In the genomic region with DNA sequence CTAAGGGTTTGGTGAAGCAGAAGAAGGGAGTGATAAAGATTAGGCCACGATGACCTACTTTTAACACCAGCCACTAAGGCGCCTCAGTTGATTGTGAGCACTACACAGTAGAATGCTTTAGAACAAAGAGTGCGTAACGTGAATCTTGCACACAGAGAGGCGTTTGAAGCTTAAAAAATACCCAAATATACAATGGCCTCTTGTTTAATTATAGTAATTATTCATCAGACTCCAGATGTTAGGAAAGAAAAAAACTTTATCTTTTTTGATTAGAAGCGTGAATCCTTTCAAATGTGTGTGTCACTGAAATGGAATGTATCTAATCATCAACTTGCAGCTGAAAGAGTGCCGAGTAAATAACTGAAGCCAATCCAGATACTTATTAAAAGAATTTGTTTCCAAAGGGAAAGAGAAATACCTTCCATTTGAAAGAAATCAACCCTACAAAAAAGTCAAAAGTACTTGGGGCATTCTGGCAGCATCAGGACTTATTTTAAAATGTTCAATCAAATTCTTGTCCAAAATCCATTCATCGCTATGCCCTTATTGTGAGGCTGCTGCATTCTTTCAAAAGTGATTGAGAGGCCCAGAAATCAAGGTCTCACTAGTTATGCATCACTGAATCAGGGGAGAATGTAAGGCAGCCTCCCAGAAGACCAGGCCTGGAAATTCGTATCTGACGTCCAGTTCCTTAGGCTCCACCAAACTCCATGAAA, we compare ENCODE assay signal across 13 cellular contexts.
DNase-seq lines count a peak whose midpoint lies in the region; ATAC-seq and TF ChIP-seq lines count a peak whose summit lies in the region.
"Had no signal": no experiment of that assay in that cellular context is flagged by ENCODE, and none has a peak within 500 bp of the region (broad histone marks: within the 10 kb centered on the region; RNA-seq: fewer than 3 reads in every experiment).

No MANE protein-coding gene starts in this region.

- no peak for TF ChIP-seq CTCF in left lung (IDR thresholded peaks at IDR 0.05)
- no peak for TF ChIP-seq CTCF in endodermal cell (conservative IDR thresholded peaks at IDR 0.05)
- no peak for TF ChIP-seq CTCF in glutamatergic neuron (IDR thresholded peaks at IDR 0.05; ENCODE audit: partially characterized antibody, unreplicated experiment)

- H3K36me3 Mint-ChIP-seq in endodermal cell (ENCODE audit: low read depth) (peaks cover 2% of the 10 kb centered on the region), glutamatergic neuron (ENCODE audit: unreplicated experiment) (no peaks in the 10 kb centered on the region)

- WGBS in endodermal cell (ENCODE audit: insufficient coverage in 1 of 2, insufficient read length in 1 of 2), 2 experiments, result 89 to 90% methylated on average over 7 to 10 of the region's 10 CpGs

- H3K4me3 Mint-ChIP-seq in endodermal cell (no peak overlapping the region), glutamatergic neuron (ENCODE audit: unreplicated experiment) (no peak overlapping the region)

- H3K9me3 ChIP-seq in left lung (no peaks in the 10 kb centered on the region), endodermal cell (ENCODE audit: control insufficient read depth, low read length) (peaks cover 12% of the 10 kb centered on the region)

- no peaks in the 10 kb centered on the region for H3K27me3 ChIP-seq in left lung
- H3K27me3 ChIP-seq in endodermal cell (ENCODE audit: control insufficient read depth, insufficient read depth, low read length, poor library complexity, severe bottlenecking), result no peaks in the 10 kb centered on the region

- intact Hi-C loops in left lung (cut with DNase I), result no loop called here

- H3K27me3 Mint-ChIP-seq in endodermal cell (ENCODE audit: insufficient read depth) (no peaks in the 10 kb centered on the region), glutamatergic neuron (ENCODE audit: unreplicated experiment) (no peaks in the 10 kb centered on the region)

- H3K27ac Mint-ChIP-seq in endodermal cell, result no peak overlapping the region
- no peak overlapping the region for H3K27ac Mint-ChIP-seq in glutamatergic neuron (ENCODE audit: unreplicated experiment)

- H3K4me1 Mint-ChIP-seq in endodermal cell, result peaks cover 5% of the 10 kb centered on the region
- H3K4me1 Mint-ChIP-seq in glutamatergic neuron (ENCODE audit: low read depth, unreplicated experiment), result no peaks in the 10 kb centered on the region

- H3K36me3 ChIP-seq in left lung (no peaks in the 10 kb centered on the region), endodermal cell (ENCODE audit: control insufficient read depth, insufficient read depth, low read length) (no peaks in the 10 kb centered on the region)

- ATAC-seq in left lung, result peak; percentile 43
- ATAC-seq in GM21619 (IDR thresholded peaks at IDR 0.05; ENCODE audit: unreplicated experiment), result no peak

- H3K9me3 Mint-ChIP-seq in endodermal cell, result no peaks in the 10 kb centered on the region
- no peaks in the 10 kb centered on the region for H3K9me3 Mint-ChIP-seq in glutamatergic neuron (ENCODE audit: unreplicated experiment)

- H3K27ac ChIP-seq in left lung (no peak overlapping the region), temporal lobe (ENCODE audit: low read depth, low read length) (peak overlapping the region; percentile 72), endodermal cell (ENCODE audit: low read depth, low read length) (no peak overlapping the region)
- H3K27ac ChIP-seq: epithelial cell of prostate, SK-N-MC had no signal

- H3K4me3 ChIP-seq in left lung (no peak overlapping the region), endodermal cell (ENCODE audit: low read length) (no peak overlapping the region)
- H3K4me3 ChIP-seq: SK-N-MC had no signal

- H3K9ac ChIP-seq in endodermal cell (ENCODE audit: extremely low read depth, low read length, poor library complexity, severe bottlenecking), result no peak overlapping the region

- DNase-seq in NCI-H69 (lab: John Stamatoyannopoulos, UW), result peak; percentile 47
- peak; percentile 16 for DNase-seq in fibroblast of peridontal ligament (ENCODE audit: extremely low read depth)
- no peak for DNase-seq in left lung
- DNase-seq in endodermal cell, result no peak
- DNase-seq in activated T-cell treated with anti-CD3 and anti-CD28 coated beads, Interleukin-2, amount 50 U/mL, for 1 hour, result no peak
- no peak for DNase-seq in glutamatergic neuron
- DNase-seq: NCI-H1048; NCI-H2227 treated with DMSO at 0.1 percent for 48 hours; stimulated activated CD4-positive, alpha-beta T cell treated with anti-CD3 and anti-CD28 coated beads, Interleukin-4, amount 100 ng/mL, for 24 hours had no signal

- no peaks in the 10 kb centered on the region for H3K4me1 ChIP-seq in left lung
- H3K4me1 ChIP-seq in endodermal cell (ENCODE audit: control insufficient read depth, insufficient read depth, low read length), result peaks cover 3% of the 10 kb centered on the region

Comparison
In these comparisons a context has a peak if more than half of its experiments do, and no peak if none do; other contexts are left out.
1. DNase-seq: peak in NCI-H69 (single experiment) and fibroblast of peridontal ligament (single experiment); none in left lung (0 of 2), endodermal cell (single experiment), activated T-cell treated with anti-CD3 and anti-CD28 coated beads, Interleukin-2, amount 50 U/mL, for 1 hour (single experiment) and glutamatergic neuron (single experiment).